In genomic region chr14:35046751-35047536, GRCh38 we compare ENCODE assay signal across 8 cellular contexts. TPM values are rescaled to one million over a fixed set of nuclear protein-coding genes. Genes with fewer than 3 reads are reported as not detected.
DNase-seq lines count a peak whose midpoint lies in the region; ATAC-seq and TF ChIP-seq lines count a peak whose summit lies in the region.

No MANE protein-coding gene starts in this region.

- H3K9me3 Mint-ChIP-seq in activated CD8-positive, alpha-beta T cell treated with anti-CD3 and anti-CD28 coated beads, Interleukin-2, amount 10 ng/mL, durations not matched to agents 7 days and 5 days (ENCODE audit: insufficient read depth), result no peaks in the 10 kb centered on the region
- H3K9me3 Mint-ChIP-seq in osteocyte (ENCODE audit: unreplicated experiment), result no peaks in the 10 kb centered on the region

- peak overlapping the region; percentile 95 for H3K4me3 Mint-ChIP-seq in activated CD8-positive, alpha-beta T cell treated with anti-CD3 and anti-CD28 coated beads, Interleukin-2, amount 10 ng/mL, durations not matched to agents 7 days and 5 days
- peak overlapping the region; percentile 95 for H3K4me3 Mint-ChIP-seq in osteocyte (ENCODE audit: unreplicated experiment)

- POLR2A ChIA-PET in activated CD8-positive, alpha-beta T cell treated with anti-CD3 and anti-CD28 coated beads, Interleukin-2, amount 10 ng/mL, durations not matched to agents 7 days and 5 days (lab: Charles Lee), result interaction anchor here (0.6 to 2.4 kb wide), 13 partner anchors 9 to 369 kb away, joined by 3 to 43 read pairs (median 5); partner anchors contain the start of genes BAZ1A, NFKBIA, PPP2R3C and PRORP

- TF ChIP-seq CTCF in osteocyte (IDR thresholded peaks at IDR 0.05), result no peak

- H3K27me3 Mint-ChIP-seq in activated CD8-positive, alpha-beta T cell treated with anti-CD3 and anti-CD28 coated beads, Interleukin-2, amount 10 ng/mL, durations not matched to agents 7 days and 5 days (ENCODE audit: low read depth), result no peaks in the 10 kb centered on the region
- H3K27me3 Mint-ChIP-seq in osteocyte (ENCODE audit: unreplicated experiment), result no peaks in the 10 kb centered on the region

- peak; percentile 19 for ATAC-seq in HG02678 (IDR thresholded peaks at IDR 0.05; ENCODE audit: unreplicated experiment)
- peak; percentile 35 for ATAC-seq in activated CD8-positive, alpha-beta T cell treated with anti-CD3 and anti-CD28 coated beads, Interleukin-2, amount 10 ng/mL, durations not matched to agents 7 days and 5 days

- CTCF ChIA-PET in activated CD8-positive, alpha-beta T cell treated with anti-CD3 and anti-CD28 coated beads, Interleukin-2, amount 10 ng/mL, durations not matched to agents 7 days and 5 days (lab: Charles Lee), result interaction anchor here (0.7 to 2.6 kb wide), 9 partner anchors 24 to 375 kb away, joined by 3 to 9 read pairs (median 3); partner anchors contain the start of genes NFKBIA and PPP2R3C

- peak in 2 of 3 experiments; percentile 1 to 13 for DNase-seq in stimulated activated CD4-positive, alpha-beta T cell treated with anti-CD3 and anti-CD28 coated beads, TNF-alpha, amount 100 ng/mL, for 24 hours (ENCODE audit: low read depth in 3 of 3)
- no peak for DNase-seq in stimulated activated CD4-positive, alpha-beta T cell treated with anti-CD3 and anti-CD28 coated beads, Interleukin-4, amount 100 ng/mL, for 1 hour
- DNase-seq in NAMALWA (ENCODE audit: low spot score) (peak; percentile 45), foreskin melanocyte (peak; percentile 31), osteocyte (ENCODE audit: extremely low spot score, unreplicated experiment) (no peak), iPS-NIHi11 (ENCODE audit: low spot score) (no peak)
- DNase-seq in activated CD8-positive, alpha-beta T cell treated with anti-CD3 and anti-CD28 coated beads, Interleukin-2, amount 10 ng/mL, durations not matched to agents 7 days and 5 days, result no peak

- peaks cover 25% of the 10 kb centered on the region for H3K36me3 Mint-ChIP-seq in activated CD8-positive, alpha-beta T cell treated with anti-CD3 and anti-CD28 coated beads, Interleukin-2, amount 10 ng/mL, durations not matched to agents 7 days and 5 days (ENCODE audit: low read depth)
- H3K36me3 Mint-ChIP-seq in osteocyte (ENCODE audit: unreplicated experiment), result no peaks in the 10 kb centered on the region

- H3K4me1 Mint-ChIP-seq in activated CD8-positive, alpha-beta T cell treated with anti-CD3 and anti-CD28 coated beads, Interleukin-2, amount 10 ng/mL, durations not matched to agents 7 days and 5 days (ENCODE audit: low read depth), result peaks cover 38% of the 10 kb centered on the region
- peaks cover 39% of the 10 kb centered on the region for H3K4me1 Mint-ChIP-seq in osteocyte (ENCODE audit: unreplicated experiment)

- peak overlapping the region; percentile 98 for H3K27ac Mint-ChIP-seq in activated CD8-positive, alpha-beta T cell treated with anti-CD3 and anti-CD28 coated beads, Interleukin-2, amount 10 ng/mL, durations not matched to agents 7 days and 5 days
- peak overlapping the region; percentile 94 for H3K27ac Mint-ChIP-seq in osteocyte (ENCODE audit: unreplicated experiment)

RNA-seq across cellular contexts. Expression of gene FAM177A1, which starts 0.9 kb away (rescaled TPM):
- 10 to 100 TPM; 40.5 to 41.5 TPM for total RNA-seq in activated CD8-positive, alpha-beta T cell treated with anti-CD3 and anti-CD28 coated beads, Interleukin-2, amount 10 ng/mL, durations not matched to agents 7 days and 5 days
- 68.3 and 76.5 TPM in 2 replicates for total RNA-seq in osteocyte

Comparison
In these comparisons a context has a peak if more than half of its experiments do, and no peak if none do; other contexts are left out.
1. DNase-seq: peak in stimulated activated CD4-positive, alpha-beta T cell treated with anti-CD3 and anti-CD28 coated beads, TNF-alpha, amount 100 ng/mL, for 24 hours (2 of 3), NAMALWA (single experiment) and foreskin melanocyte (single experiment); none in stimulated activated CD4-positive, alpha-beta T cell treated with anti-CD3 and anti-CD28 coated beads, Interleukin-4, amount 100 ng/mL, for 1 hour (single experiment), activated CD8-positive, alpha-beta T cell treated with anti-CD3 and anti-CD28 coated beads, Interleukin-2, amount 10 ng/mL, durations not matched to agents 7 days and 5 days (single experiment), osteocyte (single experiment) and iPS-NIHi11 (single experiment).